ENCODE assay signal across 8 cellular contexts in genomic region chr1:25796807-25797458, GRCh38. TPM values are rescaled to one million over a fixed set of nuclear protein-coding genes. Genes with fewer than 3 reads are reported as not detected.
DNase-seq lines count a peak whose midpoint lies in the region; ATAC-seq and TF ChIP-seq lines count a peak whose summit lies in the region.

No MANE protein-coding gene starts in this region.

- H3K36me3 ChIP-seq in SK-N-MC (ENCODE audit: insufficient read depth, low read length), result no peaks in the 10 kb centered on the region

- H3K9me3 Mint-ChIP-seq in type B pancreatic cell, result no peaks in the 10 kb centered on the region

- H3K27ac Mint-ChIP-seq in type B pancreatic cell, result peak overlapping the region; percentile 68

- no peaks in the 10 kb centered on the region for H3K36me3 Mint-ChIP-seq in type B pancreatic cell

- DNase-seq in DMS79 (lab: John Stamatoyannopoulos, UW) (peak; percentile 97), NCI-H1048 (lab: John Stamatoyannopoulos, UW) (peak; percentile 43), SK-N-MC (ENCODE audit: low read depth, low spot score) (peak; percentile 45), globus pallidus (ENCODE audit: low spot score) (peak; percentile 64), posterior cingulate gyrus (peak; percentile 66 to 96 (median 88)), type B pancreatic cell (ENCODE audit: extremely low spot score, unreplicated experiment) (peak; percentile 86)
- peak; percentile 85 for DNase-seq in activated naive CD4-positive, alpha-beta T cell treated with Interleukin-2 at 50 U/mL for 16 hours

- no peak for ATAC-seq in HG03378 (IDR thresholded peaks at IDR 0.05; ENCODE audit: unreplicated experiment)

- H3K4me1 Mint-ChIP-seq in type B pancreatic cell (ENCODE audit: unreplicated experiment), result peaks cover 25% of the 10 kb centered on the region

- intact Hi-C loops in posterior cingulate gyrus (cut with DNase I), result loop anchor here (5.0 to 10.0 kb wide), 3 partner anchors 180 to 275 kb away; partner anchors contain the start of genes LDLRAP1 and MAN1C1

- no peak overlapping the region for H3K4me3 ChIP-seq in SK-N-MC

- peak overlapping the region; percentile 76 for H3K4me3 Mint-ChIP-seq in type B pancreatic cell

- no peaks in the 10 kb centered on the region for H3K9me3 ChIP-seq in SK-N-MC (ENCODE audit: low read depth, low read length)

- TF ChIP-seq CTCF in type B pancreatic cell (conservative IDR thresholded peaks at IDR 0.05), result peak; percentile 87

- H3K27ac ChIP-seq in SK-N-MC, result no peak overlapping the region

- peaks cover 7% of the 10 kb centered on the region for H3K27me3 Mint-ChIP-seq in type B pancreatic cell

- H3K9ac ChIP-seq in SK-N-MC (ENCODE audit: insufficient read length), result no peak overlapping the region

RNA-seq across cellular contexts. Expression of gene SELENON, which starts 3.1 kb away (rescaled TPM):
- total RNA-seq in type B pancreatic cell (ENCODE audit: low replicate concordance), result 39.8 and 68.7 TPM in 2 replicates

RNA-seq across cellular contexts. Expression of gene MTFR1L, which starts 22.8 kb away (rescaled TPM):
- 73.5 and 74.5 TPM in 2 replicates for total RNA-seq in type B pancreatic cell (ENCODE audit: low replicate concordance)

Comparison
In these comparisons a context has a peak if more than half of its experiments do, and no peak if none do; other contexts are left out.
1. DNase-seq: peak in every context shown above with its lines; median percentile 97 in DMS79; 88 in posterior cingulate gyrus; 86 in type B pancreatic cell; 85 in activated naive CD4-positive, alpha-beta T cell treated with Interleukin-2 at 50 U/mL for 16 hours; 64 in globus pallidus; 45 in SK-N-MC; 43 in NCI-H1048.